In genomic region chr11:65962136-65962564, GRCh38 we compare ENCODE assay signal across 8 cellular contexts. TPM values are rescaled to one million over a fixed set of nuclear protein-coding genes. Genes with fewer than 3 reads are reported as not detected.
DNase-seq lines count a peak whose midpoint lies in the region; ATAC-seq and TF ChIP-seq lines count a peak whose summit lies in the region.

No MANE protein-coding gene starts in this region.

- H3K4me3 Mint-ChIP-seq in CD8-positive, alpha-beta T cell = peak overlapping the region; percentile 98

- CTCF ChIA-PET in CD8-positive, alpha-beta T cell (lab: Charles Lee) = interaction anchor here (0.7 to 3.9 kb wide), 5 partner anchors 28 to 259 kb away, joined by 3 to 22 read pairs (median 3); partner anchors contain the start of genes CCDC85B and FIBP
- CTCF ChIA-PET in PC-3 (lab: Charles Lee) = no interaction called here

- peaks cover 28% of the 10 kb centered on the region for H3K36me3 ChIP-seq in CD8-positive, alpha-beta T cell (ENCODE audit: insufficient read depth, low read length)
- peaks cover 31% of the 10 kb centered on the region for H3K36me3 ChIP-seq in PC-3 (ENCODE audit: low read depth, low read length)
- peaks cover 34% of the 10 kb centered on the region for H3K36me3 ChIP-seq in osteoblast (ENCODE audit: insufficient read depth, low read length)

- peak overlapping the region; percentile 94 for H3K9ac ChIP-seq in PC-3 (ENCODE audit: low read length)

- intact Hi-C loops in CD8-positive, alpha-beta T cell (cut with DNase I, micrococcal nuclease) = loop anchor here in 1 of 2 experiments (5.0 kb wide), 1 partner anchor 90 kb away; the partner anchor contains the start of gene SF3B2
- intact Hi-C loops in PC-3 (cut with micrococcal nuclease) = no loop called here

- peak overlapping the region; percentile 99 for H3K27ac Mint-ChIP-seq in CD8-positive, alpha-beta T cell

- no peak for ATAC-seq in CD8-positive, alpha-beta T cell
- peak; percentile 7; the same call in 1 of the 2 replicates for ATAC-seq in PC-3
- no peak for ATAC-seq in HG03045 (IDR thresholded peaks at IDR 0.05; ENCODE audit: unreplicated experiment)

- peak overlapping the region; percentile 51 for H3K4me3 ChIP-seq in CD8-positive, alpha-beta T cell (ENCODE audit: low read depth, low read length)
- H3K4me3 ChIP-seq in PC-3 (ENCODE audit: low read length) (peak overlapping the region; percentile 95), epithelial cell of esophagus (ENCODE audit: low read length) (peak overlapping the region; percentile 83), osteoblast (ENCODE audit: insufficient read depth, low read length) (peak overlapping the region; percentile 92)

- BruUV-seq in PC-3 (replicated peaks; lab: Mats Ljungman, UMichigan) = TSS peak; percentile 70

- H3K27me3 Mint-ChIP-seq in CD8-positive, alpha-beta T cell (ENCODE audit: low read depth) = no peaks in the 10 kb centered on the region

- peaks cover 51% of the 10 kb centered on the region for H3K36me3 Mint-ChIP-seq in CD8-positive, alpha-beta T cell

- no peaks in the 10 kb centered on the region for H3K27me3 ChIP-seq in CD8-positive, alpha-beta T cell (ENCODE audit: insufficient read depth, low read length)
- no peaks in the 10 kb centered on the region for H3K27me3 ChIP-seq in PC-3 (ENCODE audit: low read length)
- H3K27me3 ChIP-seq in osteoblast (ENCODE audit: insufficient read depth, low read length) = no peaks in the 10 kb centered on the region

- no peaks in the 10 kb centered on the region for H3K9me3 Mint-ChIP-seq in CD8-positive, alpha-beta T cell

- no peak for TF ChIP-seq CTCF in CD8-positive, alpha-beta T cell (IDR thresholded peaks at IDR 0.05)
- TF ChIP-seq CTCF in PC-3 (conservative IDR thresholded peaks at IDR 0.05; ENCODE audit: low read depth, low read length) (no peak), epithelial cell of esophagus (IDR thresholded peaks at IDR 0.05; ENCODE audit: insufficient read depth, low read depth, low read length, missing control alignments) (no peak), osteoblast (IDR thresholded peaks at IDR 0.05; ENCODE audit: extremely low read depth, low read depth, low read length) (no peak)

- H3K4me1 ChIP-seq in CD8-positive, alpha-beta T cell (ENCODE audit: insufficient read depth, low read length) = peaks cover 30% of the 10 kb centered on the region
- H3K4me1 ChIP-seq in PC-3 (ENCODE audit: insufficient read depth, low read length) (peaks cover 8% of the 10 kb centered on the region), osteoblast (ENCODE audit: insufficient read depth, low read length) (peaks cover 16% of the 10 kb centered on the region)

- peaks cover 5% of the 10 kb centered on the region; the same call in 1 of the 2 replicates for H4K20me1 ChIP-seq in PC-3 (ENCODE audit: low read length)
- H4K20me1 ChIP-seq in osteoblast (ENCODE audit: insufficient read depth, low read length) = peaks cover 16% of the 10 kb centered on the region

- POLR2A ChIA-PET in CD8-positive, alpha-beta T cell (lab: Charles Lee) = interaction anchor here (0.8 to 3.5 kb wide), 3 partner anchors 44 to 103 kb away, joined by 3 to 16 read pairs (median 10); partner anchors contain the start of genes C11orf68, CCDC85B and DRAP1
- POLR2A ChIA-PET in PC-3 (lab: Charles Lee; ENCODE audit: unreplicated experiment) = no interaction called here

- H3K79me2 ChIP-seq in PC-3 (ENCODE audit: low read length) (peaks cover 39% of the 10 kb centered on the region), osteoblast (ENCODE audit: insufficient read depth, low read length) (peaks cover 51% of the 10 kb centered on the region)

- H3K4me2 ChIP-seq in PC-3 (ENCODE audit: low read length) (peak overlapping the region; percentile 84), osteoblast (ENCODE audit: insufficient read depth, low read length) (peak overlapping the region; percentile 84)

- no peak for DNase-seq in CD8-positive, alpha-beta T cell
- DNase-seq in PC-3 = no peak
- DNase-seq in epithelial cell of esophagus (ENCODE audit: low read depth) = no peak
- DNase-seq in osteoblast (ENCODE audit: insufficient read length, low spot score, missing footprints) = no peak
- no peak for DNase-seq in HuH-7 (ENCODE audit: low spot score)
- no peak for DNase-seq in GM19240 (ENCODE audit: insufficient read length, low spot score)
- DNase-seq in glomerular visceral epithelial cell (ENCODE audit: extremely low spot score) = no peak

- H3K9me2 ChIP-seq in PC-3 (replicated peaks; ENCODE audit: low read length) = no peaks in the 10 kb centered on the region

- H3K4me1 Mint-ChIP-seq in CD8-positive, alpha-beta T cell (ENCODE audit: low read depth) = peaks cover 45% of the 10 kb centered on the region

- H2AFZ ChIP-seq in PC-3 (ENCODE audit: low read length) (no peak overlapping the region), osteoblast (ENCODE audit: low read length) (no peak overlapping the region)

- H3K9me3 ChIP-seq in CD8-positive, alpha-beta T cell (ENCODE audit: low read length) = no peaks in the 10 kb centered on the region
- no peaks in the 10 kb centered on the region for H3K9me3 ChIP-seq in PC-3 (ENCODE audit: low read length)
- H3K9me3 ChIP-seq in osteoblast (ENCODE audit: low read depth, low read length) = no peaks in the 10 kb centered on the region

- H3K27ac ChIP-seq in CD8-positive, alpha-beta T cell (ENCODE audit: low read depth, low read length) = peak overlapping the region; percentile 27
- H3K27ac ChIP-seq in PC-3 (ENCODE audit: low read length) = no peak overlapping the region
- peak overlapping the region; percentile 9 for H3K27ac ChIP-seq in osteoblast (ENCODE audit: low read depth, low read length)

- no peaks in the 10 kb centered on the region for H3F3A ChIP-seq in PC-3 (ENCODE audit: low read length, unreplicated experiment)

RNA-seq across cellular contexts. Expression of gene SART1, which starts 0.6 kb away (rescaled TPM):
- 100 to 1,000 TPM; 102 to 123 TPM for total RNA-seq in CD8-positive, alpha-beta T cell
- total RNA-seq in PC-3 (2014; rRNA removed) (240 and 267 TPM in 2 replicates), osteoblast (22.4 and 25.3 TPM in 2 replicates)

RNA-seq across cellular contexts. Expression of gene TSGA10IP, which starts 16.9 kb away (rescaled TPM):
- total RNA-seq in CD8-positive, alpha-beta T cell = not detected
- total RNA-seq in PC-3 (2014; rRNA removed) (not detected in 2 replicates), osteoblast (not detected in 2 replicates)

RNA-seq across cellular contexts. Expression of gene EIF1AD, which starts 39.8 kb away (rescaled TPM):
- 100 to 1,000 TPM; 119 to 126 TPM for total RNA-seq in CD8-positive, alpha-beta T cell
- total RNA-seq in PC-3 (2014; rRNA removed) = 70.1 and 77.0 TPM in 2 replicates
- 28.6 and 31.2 TPM in 2 replicates for total RNA-seq in osteoblast

RNA-seq across cellular contexts. Expression of gene BANF1, which starts 40.2 kb away (rescaled TPM):
- 10 to 100 TPM; 31.6 to 34.0 TPM for total RNA-seq in CD8-positive, alpha-beta T cell
- total RNA-seq in PC-3 (2014; rRNA removed) = 124 and 131 TPM in 2 replicates
- 14.5 and 14.7 TPM in 2 replicates for total RNA-seq in osteoblast

RNA-seq across cellular contexts. Expression of gene DRAP1, which starts 42.9 kb away (rescaled TPM):
- total RNA-seq in CD8-positive, alpha-beta T cell = 10 to 100 TPM; 62.2 to 63.1 TPM
- 944 and 1,531 TPM in 2 replicates for total RNA-seq in PC-3 (2014; rRNA removed)
- 170 and 190 TPM in 2 replicates for total RNA-seq in osteoblast
